ENCODE assay signal across 21 cellular contexts in genomic region chr4:159777689-159778088, GRCh38.
DNase-seq lines count a peak whose midpoint lies in the region; ATAC-seq and TF ChIP-seq lines count a peak whose summit lies in the region.
"Had no signal": no experiment of that assay in that cellular context is flagged by ENCODE, and none has a peak within 500 bp of the region (broad histone marks: within the 10 kb centered on the region; RNA-seq: fewer than 3 reads in every experiment).

No MANE protein-coding gene starts in this region.

- no peak overlapping the region for H3K4me2 ChIP-seq in neural progenitor cell
- H3K4me2 ChIP-seq: A549, BLaER1 had no signal

- H2AFZ ChIP-seq in neural progenitor cell (replicated peaks) = no peak overlapping the region

- no peak for TF ChIP-seq EP300 in tibial nerve (IDR thresholded peaks at IDR 0.05)

- no peak for ATAC-seq in GM19351 (IDR thresholded peaks at IDR 0.05; ENCODE audit: unreplicated experiment)
- ATAC-seq: A549 had no signal

- peaks cover 4% of the 10 kb centered on the region for H3K9me3 Mint-ChIP-seq in neural progenitor cell
- peaks cover 5% of the 10 kb centered on the region for H3K9me3 Mint-ChIP-seq in activated T-helper 2 cell treated with anti-CD3 and anti-CD28 coated beads, Interferon-gamma antibody, Interleukin-2, Interleukin-4, amounts not matched to agents 10 μg/mL and 5 μg/mL and 100 μg/mL, durations not matched to agents 14 hours and 24 hours and 36 hours

- H3K27ac ChIP-seq in SK-N-MC (peak overlapping the region; percentile 100), neural progenitor cell (no peak overlapping the region), tibial nerve (no peak overlapping the region)
- H3K27ac ChIP-seq: 22Rv1, A549, BLaER1 had no signal

- peak overlapping the region; percentile 73 for H3K9ac ChIP-seq in SK-N-MC (ENCODE audit: insufficient read length)
- H3K9ac ChIP-seq in neural progenitor cell = no peak overlapping the region
- H3K9ac ChIP-seq: BLaER1 had no signal

- H3K4me1 ChIP-seq in neural progenitor cell (peaks cover 9% of the 10 kb centered on the region), tibial nerve (no peaks in the 10 kb centered on the region)
- H3K4me1 ChIP-seq: A549, BE2C, BLaER1 had no signal

- 54 to 63% methylated on average over 4 of the region's 4 CpGs for WGBS in tibial nerve, 2 donors

- no peaks in the 10 kb centered on the region for H4K20me1 ChIP-seq in neural progenitor cell (ENCODE audit: low read depth)
- H4K20me1 ChIP-seq: BLaER1 had no signal

- H3K4me3 ChIP-seq in SK-N-MC = peak overlapping the region; percentile 76
- no peak overlapping the region for H3K4me3 ChIP-seq in neural progenitor cell
- H3K4me3 ChIP-seq in retinal pigment epithelial cell (ENCODE audit: low read length) = no peak overlapping the region
- no peak overlapping the region for H3K4me3 ChIP-seq in tibial nerve
- H3K4me3 ChIP-seq: A549, BLaER1 had no signal

- no peaks in the 10 kb centered on the region for H3K36me3 Mint-ChIP-seq in neural progenitor cell
- H3K36me3 Mint-ChIP-seq in activated T-helper 2 cell treated with anti-CD3 and anti-CD28 coated beads, Interferon-gamma antibody, Interleukin-2, Interleukin-4, amounts not matched to agents 10 μg/mL and 5 μg/mL and 100 μg/mL, durations not matched to agents 14 hours and 24 hours and 36 hours (ENCODE audit: low read depth) = no peaks in the 10 kb centered on the region
- H3K36me3 Mint-ChIP-seq: CD14-positive monocyte; CD4-positive, alpha-beta memory T cell; CD4-positive, CD25-positive, alpha-beta regulatory T cell had no signal

- TF ChIP-seq POLR2A in tibial nerve (IDR thresholded peaks at IDR 0.05) = no peak

- TF ChIP-seq CTCF in neural progenitor cell (IDR thresholded peaks at IDR 0.05) (no peak), retinal pigment epithelial cell (conservative IDR thresholded peaks at IDR 0.05; ENCODE audit: low read depth, low read length) (no peak), tibial nerve (IDR thresholded peaks at IDR 0.05) (no peak)

- H3K9me3 ChIP-seq in SK-N-MC (ENCODE audit: low read depth, low read length) (no peaks in the 10 kb centered on the region), neural progenitor cell (ENCODE audit: low read depth) (no peaks in the 10 kb centered on the region), tibial nerve (no peaks in the 10 kb centered on the region)
- H3K9me3 ChIP-seq: A549, BE2C, BLaER1 had no signal

- intact Hi-C loops in activated T-helper 2 cell treated with anti-CD3 and anti-CD28 coated beads, Interferon-gamma antibody, Interleukin-2, Interleukin-4, amounts not matched to agents 10 μg/mL and 5 μg/mL and 100 μg/mL, durations not matched to agents 14 hours and 24 hours and 36 hours (cut with micrococcal nuclease) = no loop called here

- H3K36me3 ChIP-seq in SK-N-MC (ENCODE audit: insufficient read depth, low read length) (peaks cover 23% of the 10 kb centered on the region), neural progenitor cell (no peaks in the 10 kb centered on the region), tibial nerve (no peaks in the 10 kb centered on the region)
- H3K36me3 ChIP-seq: BE2C, BLaER1 had no signal

- H3K4me1 Mint-ChIP-seq in neural progenitor cell = peaks cover 17% of the 10 kb centered on the region
- H3K4me1 Mint-ChIP-seq in activated T-helper 2 cell treated with anti-CD3 and anti-CD28 coated beads, Interferon-gamma antibody, Interleukin-2, Interleukin-4, amounts not matched to agents 10 μg/mL and 5 μg/mL and 100 μg/mL, durations not matched to agents 14 hours and 24 hours and 36 hours (ENCODE audit: low read depth) = no peaks in the 10 kb centered on the region
- H3K4me1 Mint-ChIP-seq: CD14-positive monocyte; CD4-positive, alpha-beta memory T cell; CD4-positive, CD25-positive, alpha-beta regulatory T cell; CD8-positive, alpha-beta memory T cell had no signal

- H3K27ac Mint-ChIP-seq in neural progenitor cell = peak overlapping the region; percentile 57
- H3K27ac Mint-ChIP-seq in activated T-helper 2 cell treated with anti-CD3 and anti-CD28 coated beads, Interferon-gamma antibody, Interleukin-2, Interleukin-4, amounts not matched to agents 10 μg/mL and 5 μg/mL and 100 μg/mL, durations not matched to agents 14 hours and 24 hours and 36 hours = no peak overlapping the region
- H3K27ac Mint-ChIP-seq: CD14-positive monocyte; CD4-positive, alpha-beta memory T cell; CD8-positive, alpha-beta memory T cell had no signal

- H3K27me3 Mint-ChIP-seq in neural progenitor cell (ENCODE audit: insufficient read depth, low read depth) = peaks cover under 1% of the 10 kb centered on the region
- no peaks in the 10 kb centered on the region for H3K27me3 Mint-ChIP-seq in activated T-helper 2 cell treated with anti-CD3 and anti-CD28 coated beads, Interferon-gamma antibody, Interleukin-2, Interleukin-4, amounts not matched to agents 10 μg/mL and 5 μg/mL and 100 μg/mL, durations not matched to agents 14 hours and 24 hours and 36 hours (ENCODE audit: low read depth)
- H3K27me3 Mint-ChIP-seq: CD4-positive, alpha-beta memory T cell; CD4-positive, CD25-positive, alpha-beta regulatory T cell; CD8-positive, alpha-beta memory T cell had no signal

- no peaks in the 10 kb centered on the region for H3K79me2 ChIP-seq in neural progenitor cell (ENCODE audit: low read depth)

- no peaks in the 10 kb centered on the region for H3F3A ChIP-seq in neural progenitor cell (ENCODE audit: low read depth)

- no peak overlapping the region for H3K4me3 Mint-ChIP-seq in neural progenitor cell
- no peak overlapping the region for H3K4me3 Mint-ChIP-seq in activated T-helper 2 cell treated with anti-CD3 and anti-CD28 coated beads, Interferon-gamma antibody, Interleukin-2, Interleukin-4, amounts not matched to agents 10 μg/mL and 5 μg/mL and 100 μg/mL, durations not matched to agents 14 hours and 24 hours and 36 hours (ENCODE audit: low read depth)
- H3K4me3 Mint-ChIP-seq: CD14-positive monocyte; CD4-positive, alpha-beta memory T cell; CD4-positive, CD25-positive, alpha-beta regulatory T cell; CD8-positive, alpha-beta memory T cell had no signal

- no peaks in the 10 kb centered on the region for H3K27me3 ChIP-seq in neural progenitor cell
- no peaks in the 10 kb centered on the region for H3K27me3 ChIP-seq in tibial nerve
- H3K27me3 ChIP-seq: BE2C, BLaER1 had no signal

- DNase-seq in NCI-H82 (lab: John Stamatoyannopoulos, UW) (peak; percentile 35), NCI-H82 treated with DMSO at 0.1 percent for 48 hours (lab: John Stamatoyannopoulos, UW; ENCODE audit: unreplicated experiment) (no peak), SK-N-MC (ENCODE audit: low read depth, low spot score) (peak; percentile 75), neural progenitor cell (ENCODE audit: low spot score) (no peak), retinal pigment epithelial cell (ENCODE audit: low read depth) (peak; percentile 30), tibial nerve (ENCODE audit: low spot score in 2 of 2) (no peak)
- DNase-seq in activated T-helper 2 cell treated with anti-CD3 and anti-CD28 coated beads, Interferon-gamma antibody, Interleukin-2, Interleukin-4, amounts not matched to agents 10 μg/mL and 5 μg/mL and 100 μg/mL, durations not matched to agents 14 hours and 24 hours and 36 hours (ENCODE audit: low spot score) = no peak
- DNase-seq: ACHN; BE2C; C1 segment of cervical spinal cord; Calu3; CD4-positive, alpha-beta memory T cell; CD4-positive, CD25-positive, alpha-beta regulatory T cell; CD8-positive, alpha-beta memory T cell; DMS79 treated with DMSO at 0.1 percent for 48 hours; GF-D8 had no signal

Comparison
In these comparisons a context has a peak if more than half of its experiments do, and no peak if none do; other contexts are left out.
1. DNase-seq: peak in NCI-H82 (single experiment), SK-N-MC (single experiment) and retinal pigment epithelial cell (single experiment); none in NCI-H82 treated with DMSO at 0.1 percent for 48 hours (single experiment), neural progenitor cell (single experiment), activated T-helper 2 cell treated with anti-CD3 and anti-CD28 coated beads, Interferon-gamma antibody, Interleukin-2, Interleukin-4, amounts not matched to agents 10 μg/mL and 5 μg/mL and 100 μg/mL, durations not matched to agents 14 hours and 24 hours and 36 hours (single experiment) and tibial nerve (0 of 2).